ENCODE assay signal across 10 cellular contexts in genomic region chr3:139564290-139564861, GRCh38.
DNase-seq lines count a peak whose midpoint lies in the region; ATAC-seq and TF ChIP-seq lines count a peak whose summit lies in the region.
"Had no signal": no experiment of that assay in that cellular context is flagged by ENCODE, and none has a peak within 500 bp of the region (broad histone marks: within the 10 kb centered on the region; RNA-seq: fewer than 3 reads in every experiment).

No MANE protein-coding gene starts in this region.

- H3K27ac Mint-ChIP-seq in nephron progenitor cell: no peak overlapping the region
- H3K27ac Mint-ChIP-seq: T-helper 2 cell treated with Interferon-gamma antibody and Interleukin-4, amounts not matched to agents 5 μg/mL and 100 μg/mL, for 36 hours had no signal

- DNase-seq in NCI-H1417 (lab: John Stamatoyannopoulos, UW) (peak; percentile 20 to 40 (median 21)), NCI-H1417 treated with DMSO at 0.1 percent for 48 hours (lab: John Stamatoyannopoulos, UW) (no peak), NCI-H2107 treated with DMSO at 0.1 percent for 48 hours (lab: John Stamatoyannopoulos, UW; ENCODE audit: unreplicated experiment) (peak; percentile 41), brain microvascular endothelial cell (peak; percentile 21), nephron progenitor cell (no peak), globus pallidus (ENCODE audit: low spot score) (no peak)
- DNase-seq: stimulated activated naive CD4-positive, alpha-beta T cell had no signal

- peaks cover 28% of the 10 kb centered on the region for H3K4me1 Mint-ChIP-seq in nephron progenitor cell

- peaks cover 7% of the 10 kb centered on the region for H3K36me3 Mint-ChIP-seq in nephron progenitor cell (ENCODE audit: low read depth)

- H3K27ac ChIP-seq in brain microvascular endothelial cell: no peak overlapping the region

- peak; percentile 78 for TF ChIP-seq CTCF in brain microvascular endothelial cell (IDR thresholded peaks at IDR 0.05; ENCODE audit: low read depth, low read length, missing control alignments)
- TF ChIP-seq CTCF in nephron progenitor cell (IDR thresholded peaks at IDR 0.05): peak; percentile 24

- no peaks in the 10 kb centered on the region for H3K27me3 ChIP-seq in brain microvascular endothelial cell (replicated peaks)

- no peak overlapping the region for H3K4me3 Mint-ChIP-seq in nephron progenitor cell
- H3K4me3 Mint-ChIP-seq: T-helper 2 cell treated with Interferon-gamma antibody and Interleukin-4, amounts not matched to agents 5 μg/mL and 100 μg/mL, for 36 hours had no signal

- no peaks in the 10 kb centered on the region for H3K36me3 ChIP-seq in brain microvascular endothelial cell (replicated peaks)

- in situ Hi-C loops in brain microvascular endothelial cell (cut with HindIII; ENCODE audit: low pct_ligation_motif_present, low sequenced_read_pairs): no loop called here

- no peaks in the 10 kb centered on the region for H3K27me3 Mint-ChIP-seq in nephron progenitor cell (ENCODE audit: low read depth, poor library complexity)

- peaks cover 9% of the 10 kb centered on the region for H3K9me3 Mint-ChIP-seq in nephron progenitor cell
- H3K9me3 Mint-ChIP-seq: T-helper 2 cell treated with Interferon-gamma antibody and Interleukin-4, amounts not matched to agents 5 μg/mL and 100 μg/mL, for 36 hours had no signal

- ATAC-seq in HG03139 (IDR thresholded peaks at IDR 0.05; ENCODE audit: unreplicated experiment) (no peak), GM18520 (IDR thresholded peaks at IDR 0.05; ENCODE audit: unreplicated experiment) (no peak)

- H3K4me3 ChIP-seq in brain microvascular endothelial cell (ENCODE audit: low read depth, low read length): no peak overlapping the region

Comparison
In these comparisons a context has a peak if more than half of its experiments do, and no peak if none do; other contexts are left out.
1. DNase-seq: peak in NCI-H1417 (3 of 3), NCI-H2107 treated with DMSO at 0.1 percent for 48 hours (single experiment) and brain microvascular endothelial cell (single experiment); none in NCI-H1417 treated with DMSO at 0.1 percent for 48 hours (single experiment), nephron progenitor cell (single experiment) and globus pallidus (single experiment).